Comparison of ENCODE assay signal across 17 cellular contexts in genomic region chr17:80921741-80922579, GRCh38.
"Had no signal": no experiment of that assay in that cellular context is flagged by ENCODE, and none has a peak within 500 bp of the region (broad histone marks: within the 10 kb centered on the region; RNA-seq: fewer than 3 reads in every experiment).

No MANE protein-coding gene starts in this region.

- H3K4me1 ChIP-seq: colonic mucosa, foreskin keratinocyte, right lobe of liver had no signal

- ATAC-seq: activated CD8-positive, alpha-beta T cell treated with anti-CD3 and anti-CD28 coated beads for 36 hours; activated T-helper 17 cell treated with anti-CD3 and anti-CD28 coated beads, Interleukin-2, amount 50 U/mL, for 72 hours; foreskin keratinocyte; right lobe of liver; stimulated activated naive CD8-positive, alpha-beta T cell treated with anti-CD3 and anti-CD28 coated beads, Interleukin-15, Interleukin-2, amounts not matched to agents 100 U/mL and 50 U/mL, for 24 hours had no signal

- H3K4me3 ChIP-seq: colonic mucosa, right lobe of liver had no signal

- H3K27ac ChIP-seq: colonic mucosa, foreskin keratinocyte, right lobe of liver had no signal

- H3K9me3 ChIP-seq: colonic mucosa, right lobe of liver had no signal

- H3K36me3 ChIP-seq: colonic mucosa had no signal

- DNase-seq: activated CD4-positive, alpha-beta T cell treated with anti-CD3 and anti-CD28 coated beads, Interleukin-2, amount 10 ng/mL, durations not matched to agents 24 days and 14 days; activated CD4-positive, CD25-positive, alpha-beta regulatory T cell; activated CD8-positive, alpha-beta T cell treated with anti-CD3 and anti-CD28 coated beads for 36 hours; activated naive CD4-positive, alpha-beta T cell; activated naive CD8-positive, alpha-beta T cell treated with anti-CD3 and anti-CD28 coated beads for 36 hours; activated T-cell treated with anti-CD3 and anti-CD28 coated beads, Interleukin-2, amount 50 U/mL, for 1 hour; amniotic stem cell; caudate nucleus; colonic mucosa; foreskin keratinocyte; hippocampal formation; stimulated activated naive CD8-positive, alpha-beta T cell treated with anti-CD3 and anti-CD28 coated beads, Interleukin-15, Interleukin-2, amounts not matched to agents 100 U/mL and 50 U/mL, for 24 hours; substantia nigra; T1000; trophoblast cell had no signal

- H3K27me3 ChIP-seq: colonic mucosa, foreskin keratinocyte, right lobe of liver had no signal
